Comparison of ENCODE assay signal across 2 cellular contexts in the genomic region with DNA sequence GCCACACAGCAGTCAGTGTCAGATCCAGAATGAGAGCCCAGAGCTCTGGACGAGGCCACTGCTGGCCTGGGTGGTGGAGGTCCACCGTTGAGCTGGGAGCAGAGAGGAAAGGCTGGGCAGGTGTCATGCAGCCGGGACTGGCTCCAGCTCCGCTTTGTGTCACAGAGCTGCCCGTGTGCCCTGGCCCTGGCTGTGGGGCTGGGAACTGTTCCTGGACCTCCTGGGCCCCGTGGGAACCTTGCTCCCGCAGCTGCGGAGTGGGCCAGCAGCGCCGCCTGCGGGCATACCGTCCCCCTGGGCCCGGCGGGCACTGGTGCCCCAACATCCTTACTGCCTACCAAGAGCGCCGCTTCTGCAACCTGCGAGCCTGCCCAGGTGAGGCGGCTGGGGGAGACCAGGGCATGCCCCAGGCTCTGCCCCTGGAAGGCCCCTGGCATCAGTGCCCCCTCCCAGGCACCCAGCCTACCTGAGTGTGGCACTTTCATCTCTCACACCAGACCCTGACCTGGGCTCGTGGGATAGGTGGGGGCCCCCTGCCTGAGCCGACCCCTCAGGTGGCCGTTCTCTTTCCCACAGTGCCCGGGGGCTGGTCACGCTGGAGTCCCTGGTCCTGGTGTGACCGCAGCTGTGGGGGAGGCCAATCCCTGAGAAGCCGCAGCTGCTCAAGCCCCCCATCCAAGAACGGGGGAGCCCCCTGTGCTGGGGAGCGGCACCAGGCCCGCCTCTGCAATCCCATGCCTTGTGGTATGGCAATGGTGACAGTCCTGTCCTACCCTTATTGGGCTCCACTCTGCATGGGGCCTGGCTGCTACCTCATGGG.
TF ChIP-seq lines count a peak whose summit lies in the region.

No MANE protein-coding gene starts in this region.

TF ChIP-seq in HEK293, 187 proteins besides CTCF, POLR2A, EP300 and RAD21:
- TF ChIP-seq GLI2 (tag by site-specific recombination; IDR thresholded peaks at IDR 0.05; ENCODE audit: borderline replicate concordance, low read depth) (no peak), GLIS1 (tag by site-specific recombination; IDR thresholded peaks at IDR 0.05) (no peak), GLIS2 (tag by site-specific recombination; IDR thresholded peaks at IDR 0.05) (peak; percentile 35; the same call in 1 of the 2 replicates), ZNF555 (tag by site-specific recombination; conservative IDR thresholded peaks at IDR 0.05) (no peak), ZNF138 (tag by site-specific recombination; IDR thresholded peaks at IDR 0.05; ENCODE audit: borderline replicate concordance) (no peak), ZNF654 (tag by site-specific recombination; IDR thresholded peaks at IDR 0.05; ENCODE audit: low read depth) (no peak)

TF ChIP-seq in H1, 55 proteins besides CTCF, POLR2A, EP300 and RAD21:
- no peak for TF ChIP-seq ZNF274 (IDR thresholded peaks at IDR 0.05; ENCODE audit: borderline replicate concordance, extremely low read depth, low read length)
- no peak for TF ChIP-seq KDM5A (IDR thresholded peaks at IDR 0.05; ENCODE audit: low read length)
- no peak for TF ChIP-seq SUZ12 (IDR thresholded peaks at IDR 0.05; ENCODE audit: low read length)
- no peak for TF ChIP-seq CHD1 (IDR thresholded peaks at IDR 0.05; ENCODE audit: low read depth, low read length)
- TF ChIP-seq SIRT6 (IDR thresholded peaks at IDR 0.05; ENCODE audit: low read length) = no peak
- TF ChIP-seq BCL11A (IDR thresholded peaks at IDR 0.05; ENCODE audit: low read depth in 2 of 2, low read length in 2 of 2) = no peak
- no peak for TF ChIP-seq EZH2 (IDR thresholded peaks at IDR 0.05; ENCODE audit: low read depth, low read length, severe bottlenecking)
- TF ChIP-seq KDM4A (IDR thresholded peaks at IDR 0.05; ENCODE audit: low read depth, low read length, severe bottlenecking) = no peak
